1 cellular context compared by ENCODE assay signal in genomic region chr16:13270602-13271001, GRCh38.
TF ChIP-seq lines count a peak whose summit lies in the region.

No MANE protein-coding gene starts in this region.

TF ChIP-seq in HepG2, 621 proteins besides CTCF, POLR2A, EP300 and RAD21 (continued from another document):
- TF ChIP-seq NFAT5 (CRISPR knock-in tag; IDR thresholded peaks at IDR 0.05) (no peak), ZFP36L2 (CRISPR knock-in tag; IDR thresholded peaks at IDR 0.05) (0 out of 2 replicates have a peak, but pooled peaks have one; percentile 51), RNF219 (CRISPR knock-in tag; IDR thresholded peaks at IDR 0.05) (0 out of 2 replicates have a peak, but pooled peaks have one; percentile 53), JUN (CRISPR knock-in tag; IDR thresholded peaks at IDR 0.05) (no peak)
